Comparison of ENCODE assay signal across 8 cellular contexts in genomic region chr9:136342191-136343120, GRCh38. TPM values are rescaled to one million over a fixed set of nuclear protein-coding genes. Genes with fewer than 3 reads are reported as not detected.
DNase-seq lines count a peak whose midpoint lies in the region; ATAC-seq and TF ChIP-seq lines count a peak whose summit lies in the region.

No MANE protein-coding gene starts in this region.

- no peaks in the 10 kb centered on the region for H3K9me3 ChIP-seq in RWPE2 (ENCODE audit: severe bottlenecking)
- no peaks in the 10 kb centered on the region for H3K9me3 ChIP-seq in right cardiac atrium (ENCODE audit: control insufficient read depth, low read length)
- no peaks in the 10 kb centered on the region for H3K9me3 ChIP-seq in vagina

- H3K27ac ChIP-seq in RWPE2 (ENCODE audit: poor library complexity, severe bottlenecking) (no peak overlapping the region), right cardiac atrium (ENCODE audit: low read length) (peak overlapping the region; percentile 75), vagina (peak overlapping the region; percentile 22)

- ATAC-seq in RWPE2 (ENCODE audit: low read depth) (peak; percentile 52), right cardiac atrium (peak; percentile 68 to 69), HG02870 (IDR thresholded peaks at IDR 0.05; ENCODE audit: unreplicated experiment) (no peak), GM18502 (IDR thresholded peaks at IDR 0.05; ENCODE audit: poor library complexity, unreplicated experiment) (no peak)

- TF ChIP-seq POLR2A in vagina (IDR thresholded peaks at IDR 0.05), result no peak

- 12% methylated on average over 59 of the region's 59 CpGs for WGBS in right cardiac atrium

- H3K4me1 ChIP-seq in RWPE2 (ENCODE audit: insufficient read depth, poor library complexity, severe bottlenecking) (peaks cover 3% of the 10 kb centered on the region), right cardiac atrium (ENCODE audit: control insufficient read depth, insufficient read depth, low read length) (peaks cover 2% of the 10 kb centered on the region), vagina (peaks cover 45% of the 10 kb centered on the region)

- H3K4me3 ChIP-seq in RWPE2 (ENCODE audit: severe bottlenecking), result peak overlapping the region; percentile 6
- peak overlapping the region; percentile 32 for H3K4me3 ChIP-seq in right cardiac atrium (ENCODE audit: low read length)
- H3K4me3 ChIP-seq in vagina, result peak overlapping the region; percentile 30 to 46

- H3K36me3 ChIP-seq in RWPE2 (ENCODE audit: low read depth) (no peaks in the 10 kb centered on the region), vagina (peaks cover 0 to 7% of the 10 kb centered on the region in 2 donors)

- in situ Hi-C loops in GM13977 (cut with MboI; ENCODE audit: low pct_unique_long_range_greater_than_20kb, low sequenced_read_pairs, unreplicated experiment), result no loop called here

- H3K27me3 ChIP-seq in RWPE2 (ENCODE audit: insufficient read depth, poor library complexity, severe bottlenecking) (no peaks in the 10 kb centered on the region), right cardiac atrium (ENCODE audit: control insufficient read depth, insufficient read depth) (no peaks in the 10 kb centered on the region), vagina (no peaks in the 10 kb centered on the region)

- DNase-seq in GM13977 (ENCODE audit: low spot score), result peak; percentile 88
- no peak for DNase-seq in RWPE2 (ENCODE audit: low spot score)
- peak; percentile 65 for DNase-seq in amniotic epithelial cell (ENCODE audit: low read depth)
- peak; percentile 87 to 97 (median 96) for DNase-seq in right cardiac atrium
- peak; percentile 47 for DNase-seq in pulmonary artery endothelial cell (ENCODE audit: low read depth, low spot score)
- DNase-seq in vagina (ENCODE audit: extremely low spot score in 2 of 2), result no peak

- TF ChIP-seq CTCF in GM13977 (IDR thresholded peaks at IDR 0.05; ENCODE audit: extremely low read depth, insufficient read depth, missing control alignments) (no peak), RWPE2 (IDR thresholded peaks at IDR 0.05; ENCODE audit: poor library complexity, severe bottlenecking) (no peak), vagina (IDR thresholded peaks at IDR 0.05) (no peak)

- intact Hi-C loops in right cardiac atrium (cut with DNase I) (no loop called here), vagina (cut with DNase I) (no loop called here)

RNA-seq across cellular contexts. Expression of gene GPSM1, which starts 15.1 kb away (rescaled TPM):
- total RNA-seq in right cardiac atrium, result 10 to 100 TPM; 46.3 to 90.6 (median 71.6) TPM
- polyA plus RNA-seq in right cardiac atrium, result 73.3 TPM
- total RNA-seq in pulmonary artery endothelial cell, result 24.1 and 32.1 TPM in 2 replicates
- 35.4 TPM for total RNA-seq in vagina

RNA-seq across cellular contexts. Expression of gene DNLZ, which starts 21.1 kb away (rescaled TPM):
- total RNA-seq in right cardiac atrium, result 10 to 100 TPM; 15.2 to 24.9 (median 22.2) TPM
- 17.1 TPM for polyA plus RNA-seq in right cardiac atrium
- total RNA-seq in pulmonary artery endothelial cell, result 15.7 and 32.4 TPM in 2 replicates
- total RNA-seq in vagina, result 25.0 TPM

RNA-seq across cellular contexts. Expression of gene CARD9, which starts 31.0 kb away (rescaled TPM):
- total RNA-seq in right cardiac atrium, result 1 to 10 TPM in 2 of 4 donors, under 1 TPM in 2; 0.76 to 2.1 (median 1.0) TPM
- 0.68 TPM for polyA plus RNA-seq in right cardiac atrium
- total RNA-seq in pulmonary artery endothelial cell, result 0.59 and 1.1 TPM in 2 replicates
- 16.9 TPM for total RNA-seq in vagina

RNA-seq across cellular contexts. Expression of gene CCDC187, which starts 38.6 kb away (rescaled TPM):
- total RNA-seq in right cardiac atrium (not detected), pulmonary artery endothelial cell (not detected in 2 replicates), vagina (not detected)
- polyA plus RNA-seq in right cardiac atrium, result not detected

RNA-seq across cellular contexts. Expression of gene SNAPC4, which starts 57.5 kb away (rescaled TPM):
- total RNA-seq in right cardiac atrium, result 1 to 10 TPM; 3.2 to 4.4 (median 3.9) TPM
- polyA plus RNA-seq in right cardiac atrium, result 3.7 TPM
- total RNA-seq in pulmonary artery endothelial cell, result 7.8 and 10.5 TPM in 2 replicates
- total RNA-seq in vagina, result 3.2 TPM

Comparison
In these comparisons a context has a peak if more than half of its experiments do, and no peak if none do; other contexts are left out.
1. DNase-seq: peak in GM13977 (single experiment), amniotic epithelial cell (single experiment), right cardiac atrium (3 of 3) and pulmonary artery endothelial cell (single experiment); none in RWPE2 (single experiment) and vagina (0 of 2).
2. ATAC-seq: peak in RWPE2 (single experiment) and right cardiac atrium (2 of 2); none in HG02870 (single experiment) and GM18502 (single experiment).
3. Peak in every context shown above with its lines, with median percentiles within 50 percentile points of each other: H3K4me3 ChIP-seq.